Comparison of ENCODE assay signal across 21 cellular contexts in genomic region chr13:47904891-47905290, GRCh38.
"Had no signal": no experiment of that assay in that cellular context is flagged by ENCODE, and none has a peak within 500 bp of the region (broad histone marks: within the 10 kb centered on the region; RNA-seq: fewer than 3 reads in every experiment).

No MANE protein-coding gene starts in this region.

- H3K4me3 Mint-ChIP-seq: effector memory CD8-positive, alpha-beta T cell; nephron; stimulated activated naive CD8-positive, alpha-beta T cell treated with anti-CD3 and anti-CD28 coated beads, Interleukin-15, amount 100 ng/mL, for 72 hours had no signal

- DNase-seq: effector memory CD8-positive, alpha-beta T cell; erythroblast; foreskin keratinocyte; heart right ventricle; hypothalamus; lower lobe of right lung; mesendoderm; naive B cell; retina; spleen; stimulated activated CD4-positive, alpha-beta T cell treated with anti-CD3 and anti-CD28 coated beads, Interleukin-15, amount 100 ng/mL, for 24 hours; stimulated activated CD4-positive, alpha-beta T cell treated with anti-CD3 and anti-CD28 coated beads, Interleukin-1b, Interleukin-23, amount 100 ng/mL, for 48 hours; stimulated activated CD4-positive, alpha-beta T cell treated with anti-CD3 and anti-CD28 coated beads, Interleukin-4, amount 100 ng/mL, for 24 hours; stimulated activated naive CD8-positive, alpha-beta T cell treated with anti-CD3 and anti-CD28 coated beads, Interleukin-15, amount 100 ng/mL, for 72 hours; substantia nigra; transverse colon had no signal

- H3K4me3 ChIP-seq: prostate gland, transverse colon had no signal

- H3K27ac ChIP-seq: foreskin keratinocyte, heart right ventricle, lower lobe of right lung, parathyroid adenoma, prostate gland, thoracic aorta, transverse colon had no signal

- H3K9me3 ChIP-seq: lower lobe of right lung, prostate gland, thoracic aorta, transverse colon had no signal

- H3K79me2 ChIP-seq: parathyroid adenoma had no signal

- H3K27ac Mint-ChIP-seq: nephron; stimulated activated memory B cell treated with anti-CD40 and anti-IgM and Interleukin-4, amounts not matched to agents 10 μg/mL and 1 μg/mL and 100 μg/mL, for 72 hours; stimulated activated naive CD8-positive, alpha-beta T cell treated with anti-CD3 and anti-CD28 coated beads, Interleukin-15, amount 100 ng/mL, for 72 hours had no signal

- H3K4me1 ChIP-seq: foreskin keratinocyte, lower lobe of right lung, parathyroid adenoma, prostate gland, spleen, transverse colon had no signal

- H3K27me3 Mint-ChIP-seq: effector memory CD8-positive, alpha-beta T cell; naive B cell; stimulated activated memory B cell treated with anti-CD40 and anti-IgM and Interleukin-4, amounts not matched to agents 10 μg/mL and 1 μg/mL and 100 μg/mL, for 72 hours; stimulated activated naive CD8-positive, alpha-beta T cell treated with anti-CD3 and anti-CD28 coated beads, Interleukin-15, amount 100 ng/mL, for 72 hours had no signal

- H3K27me3 ChIP-seq: foreskin keratinocyte, heart right ventricle, spleen, transverse colon had no signal

- H2AFZ ChIP-seq: parathyroid adenoma had no signal

- H3K9me3 Mint-ChIP-seq: effector memory CD8-positive, alpha-beta T cell had no signal

- H3K36me3 ChIP-seq: heart right ventricle, lower lobe of right lung, prostate gland, spleen, thoracic aorta, transverse colon had no signal

- H3K4me1 Mint-ChIP-seq: naive B cell; nephron; stimulated activated memory B cell treated with anti-CD40 and anti-IgM and Interleukin-4, amounts not matched to agents 10 μg/mL and 1 μg/mL and 100 μg/mL, for 72 hours; stimulated activated naive CD8-positive, alpha-beta T cell treated with anti-CD3 and anti-CD28 coated beads, Interleukin-15, amount 100 ng/mL, for 72 hours had no signal
